8 cellular contexts compared by ENCODE assay signal in the genomic region with DNA sequence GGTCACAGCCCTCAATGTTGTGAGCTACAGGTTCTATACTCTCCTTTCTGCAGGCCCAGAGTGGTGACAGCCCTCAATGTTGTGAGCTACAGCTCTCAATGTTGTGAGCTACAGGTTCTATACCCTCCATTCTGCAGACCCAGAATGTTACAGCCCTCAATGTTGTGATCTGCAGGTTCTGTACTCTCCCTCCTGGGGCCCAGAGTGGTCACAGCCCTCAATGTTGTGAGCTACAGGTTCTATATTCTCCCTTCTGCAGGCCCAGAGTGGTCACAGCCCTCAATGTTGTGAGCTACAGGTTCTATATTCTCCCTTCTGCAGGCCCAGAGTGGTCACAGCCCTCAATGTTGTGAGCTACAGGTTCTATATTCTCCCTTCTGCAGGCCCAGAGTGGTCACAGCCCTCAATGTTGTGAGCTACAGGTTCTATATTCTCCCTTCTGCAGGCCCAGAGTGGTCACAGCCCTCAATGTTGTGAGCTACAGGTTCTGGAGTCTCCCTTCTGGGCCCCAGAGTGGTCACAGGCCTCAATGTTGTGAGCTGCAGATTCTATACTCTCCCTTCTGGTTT. TPM values are rescaled to one million over a fixed set of nuclear protein-coding genes. Genes with fewer than 3 reads are reported as not detected.
A peak's percentile ranks its signal among the peaks of the same experiment; 100 is the strongest.
DNase-seq lines count a peak whose midpoint lies in the region; ATAC-seq and TF ChIP-seq lines count a peak whose summit lies in the region.
"Not testable (repeated sequence)": the region's sequence is repeated elsewhere in the genome, so short reads cannot be mapped to it uniquely, and the experiment has no call there.

No MANE protein-coding gene starts in this region.

- H3K9ac ChIP-seq in OCI-LY3 (ENCODE audit: low read length), result peak overlapping the region; percentile 56; the same call in 1 of the 2 replicates

- POLR2A ChIA-PET in CD8-positive, alpha-beta memory T cell (lab: Charles Lee), result interaction anchor here (0.6 to 1.4 kb wide), 3 partner anchors 10 to 27 kb away, joined by 4 to 9 read pairs (median 4); a partner anchor contains a TSS
- POLR2A ChIA-PET in HEK293 (lab: Yijun Ruan, JAX), result not testable (repeated sequence)
- POLR2A ChIA-PET in activated CD4-positive, alpha-beta T cell treated with anti-CD3 and anti-CD28 coated beads, Interleukin-2, amount 10 ng/mL, durations not matched to agents 7 days and 5 days (lab: Charles Lee), result interaction anchor here (0.7 kb wide), 1 partner anchor 141 kb away, joined by 8 read pairs; no protein-coding TSS in a partner anchor
- POLR2A ChIA-PET in naive thymus-derived CD8-positive, alpha-beta T cell (lab: Charles Lee), result interaction anchor here (0.8 to 2.3 kb wide), 2 partner anchors 11 to 22 kb away, joined by 3 to 9 read pairs; a partner anchor contains a TSS

- not testable (repeated sequence) for H2AFZ ChIP-seq in OCI-LY3 (ENCODE audit: low read depth, low read length)

- H3K4me1 ChIP-seq in CD8-positive, alpha-beta memory T cell (ENCODE audit: insufficient read depth, low read length), result peaks cover 88% of the 10 kb centered on the region
- H3K4me1 ChIP-seq in HEK293 (ENCODE audit: control insufficient read depth, insufficient read depth, low read length), result not testable (repeated sequence)
- H3K4me1 ChIP-seq in OCI-LY3 (ENCODE audit: low read length) (peaks cover 43% of the 10 kb centered on the region), thymus (ENCODE audit: control insufficient read depth, insufficient read depth, low read length) (peaks cover 30% of the 10 kb centered on the region)

- H3K27ac Mint-ChIP-seq in CD8-positive, alpha-beta memory T cell, result peak overlapping the region; percentile 71 to 97 (median 86)
- H3K27ac Mint-ChIP-seq in activated CD4-positive, alpha-beta T cell treated with anti-CD3 and anti-CD28 coated beads, Interleukin-2, amount 10 ng/mL, durations not matched to agents 7 days and 5 days, result peak overlapping the region; percentile 75
- peak overlapping the region; percentile 96 for H3K27ac Mint-ChIP-seq in activated T-helper 17 cell treated with anti-CD3 and anti-CD28 coated beads, Interleukin-2, amount 50 U/mL, for 72 hours
- H3K27ac Mint-ChIP-seq in central memory CD8-positive, alpha-beta T cell (ENCODE audit: low read depth), result peak overlapping the region; percentile 93
- H3K27ac Mint-ChIP-seq in naive thymus-derived CD8-positive, alpha-beta T cell, result peak overlapping the region; percentile 82 to 98 (median 90)

- not testable (repeated sequence) for H4K20me1 ChIP-seq in OCI-LY3 (ENCODE audit: insufficient read depth, low read length)

- not testable (repeated sequence) for H3K36me3 ChIP-seq in CD8-positive, alpha-beta memory T cell (ENCODE audit: insufficient read depth, low read length)
- H3K36me3 ChIP-seq in HEK293 (ENCODE audit: control insufficient read depth in 2 of 2, insufficient read depth in 1 of 2, low read length in 2 of 2), result peaks cover 6 to 21% of the 10 kb centered on the region in 2 experiments
- peaks cover 23% of the 10 kb centered on the region for H3K36me3 ChIP-seq in OCI-LY3 (replicated peaks; ENCODE audit: low read depth, low read length)
- H3K36me3 ChIP-seq in thymus (ENCODE audit: control insufficient read depth, insufficient read depth), result peaks cover 24% of the 10 kb centered on the region

- H3K79me2 ChIP-seq in OCI-LY3 (ENCODE audit: low read length), result peaks cover 64% of the 10 kb centered on the region

- CTCF ChIA-PET in CD8-positive, alpha-beta memory T cell (lab: Charles Lee), result interaction anchor here (1.4 kb wide), 1 partner anchor 85 kb away, joined by 4 read pairs; a partner anchor contains a TSS
- CTCF ChIA-PET in HEK293 (lab: Yijun Ruan, JAX), result not testable (repeated sequence)
- CTCF ChIA-PET in activated CD4-positive, alpha-beta T cell treated with anti-CD3 and anti-CD28 coated beads, Interleukin-2, amount 10 ng/mL, durations not matched to agents 7 days and 5 days (lab: Charles Lee), result interaction anchor here (0.9 to 1.3 kb wide), 3 partner anchors 85 to 328 kb away, joined by 3 to 5 read pairs (median 3); a partner anchor contains a TSS

- H3K4me1 Mint-ChIP-seq in CD8-positive, alpha-beta memory T cell, result peaks cover 85 to 90% (median 88%) of the 10 kb centered on the region in 3 donors
- peaks cover 79% of the 10 kb centered on the region for H3K4me1 Mint-ChIP-seq in activated CD4-positive, alpha-beta T cell treated with anti-CD3 and anti-CD28 coated beads, Interleukin-2, amount 10 ng/mL, durations not matched to agents 7 days and 5 days
- H3K4me1 Mint-ChIP-seq in activated T-helper 17 cell treated with anti-CD3 and anti-CD28 coated beads, Interleukin-2, amount 50 U/mL, for 72 hours, result peaks cover 64% of the 10 kb centered on the region
- peaks cover 82% of the 10 kb centered on the region for H3K4me1 Mint-ChIP-seq in central memory CD8-positive, alpha-beta T cell
- peaks cover 50 to 92% (median 84%) of the 10 kb centered on the region in 4 donors for H3K4me1 Mint-ChIP-seq in naive thymus-derived CD8-positive, alpha-beta T cell

- H3K36me3 Mint-ChIP-seq in CD8-positive, alpha-beta memory T cell, result peaks cover 0 to 38% (median 8%) of the 10 kb centered on the region in 3 donors
- peaks cover 64% of the 10 kb centered on the region for H3K36me3 Mint-ChIP-seq in activated CD4-positive, alpha-beta T cell treated with anti-CD3 and anti-CD28 coated beads, Interleukin-2, amount 10 ng/mL, durations not matched to agents 7 days and 5 days (ENCODE audit: low read depth)
- peaks cover 48% of the 10 kb centered on the region for H3K36me3 Mint-ChIP-seq in activated T-helper 17 cell treated with anti-CD3 and anti-CD28 coated beads, Interleukin-2, amount 50 U/mL, for 72 hours (ENCODE audit: low read depth)
- H3K36me3 Mint-ChIP-seq in central memory CD8-positive, alpha-beta T cell (ENCODE audit: insufficient read depth), result peaks cover 19% of the 10 kb centered on the region
- peaks cover under 1 to 38% (median 16%) of the 10 kb centered on the region in 3 donors for H3K36me3 Mint-ChIP-seq in naive thymus-derived CD8-positive, alpha-beta T cell

- not testable (repeated sequence) for H3K9me3 ChIP-seq in CD8-positive, alpha-beta memory T cell (ENCODE audit: low read length); HEK293 (ENCODE audit: control insufficient read depth, insufficient read depth, low read depth, low read length); OCI-LY3 (ENCODE audit: insufficient read depth, low read length); thymus (ENCODE audit: control insufficient read depth)

- not testable (repeated sequence) for DNase-seq in CD8-positive, alpha-beta memory T cell; activated CD4-positive, alpha-beta T cell treated with anti-CD3 and anti-CD28 coated beads, Interleukin-2, amount 10 ng/mL, durations not matched to agents 7 days and 5 days; central memory CD8-positive, alpha-beta T cell (ENCODE audit: low spot score in 2 of 2); naive thymus-derived CD8-positive, alpha-beta T cell

- H3K9me3 Mint-ChIP-seq in CD8-positive, alpha-beta memory T cell; activated CD4-positive, alpha-beta T cell treated with anti-CD3 and anti-CD28 coated beads, Interleukin-2, amount 10 ng/mL, durations not matched to agents 7 days and 5 days; activated T-helper 17 cell treated with anti-CD3 and anti-CD28 coated beads, Interleukin-2, amount 50 U/mL, for 72 hours; central memory CD8-positive, alpha-beta T cell; naive thymus-derived CD8-positive, alpha-beta T cell: not testable (repeated sequence)

- H3K27ac ChIP-seq in CD8-positive, alpha-beta memory T cell (ENCODE audit: low read depth, low read length); HEK293 (ENCODE audit: extremely low read depth, low read depth, low read length): not testable (repeated sequence)
- peak overlapping the region; percentile 95 for H3K27ac ChIP-seq in OCI-LY3 (ENCODE audit: low read length)
- peak overlapping the region; percentile 34 for H3K27ac ChIP-seq in thymus (ENCODE audit: low read depth)

- ATAC-seq in activated T-helper 17 cell treated with anti-CD3 and anti-CD28 coated beads, Interleukin-2, amount 50 U/mL, for 72 hours (replicated peaks); central memory CD8-positive, alpha-beta T cell (replicated peaks; ENCODE audit: extremely low read depth, poor library complexity, severe bottlenecking); naive thymus-derived CD8-positive, alpha-beta T cell: not testable (repeated sequence)

- peak overlapping the region; percentile 65 to 84 (median 66) for H3K4me3 Mint-ChIP-seq in CD8-positive, alpha-beta memory T cell
- peak overlapping the region; percentile 32 for H3K4me3 Mint-ChIP-seq in activated CD4-positive, alpha-beta T cell treated with anti-CD3 and anti-CD28 coated beads, Interleukin-2, amount 10 ng/mL, durations not matched to agents 7 days and 5 days
- H3K4me3 Mint-ChIP-seq in activated T-helper 17 cell treated with anti-CD3 and anti-CD28 coated beads, Interleukin-2, amount 50 U/mL, for 72 hours, result peak overlapping the region; percentile 78
- peak overlapping the region; percentile 62 for H3K4me3 Mint-ChIP-seq in central memory CD8-positive, alpha-beta T cell
- H3K4me3 Mint-ChIP-seq in naive thymus-derived CD8-positive, alpha-beta T cell, result peak overlapping the region in 9 of 10 donors; percentile 25 to 84 (median 64)

- H3K4me2 ChIP-seq in OCI-LY3 (ENCODE audit: low read length), result peak overlapping the region; percentile 84

- H3K27me3 Mint-ChIP-seq in CD8-positive, alpha-beta memory T cell; activated CD4-positive, alpha-beta T cell treated with anti-CD3 and anti-CD28 coated beads, Interleukin-2, amount 10 ng/mL, durations not matched to agents 7 days and 5 days; activated T-helper 17 cell treated with anti-CD3 and anti-CD28 coated beads, Interleukin-2, amount 50 U/mL, for 72 hours; central memory CD8-positive, alpha-beta T cell; naive thymus-derived CD8-positive, alpha-beta T cell: not testable (repeated sequence)

- not testable (repeated sequence) for H3K27me3 ChIP-seq in CD8-positive, alpha-beta memory T cell (ENCODE audit: insufficient read depth, low read length, poor library complexity, severe bottlenecking); OCI-LY3 (ENCODE audit: low read depth, low read length); thymus (ENCODE audit: control insufficient read depth, insufficient read depth)

- not testable (repeated sequence) for TF ChIP-seq CTCF in HEK293 (tag by site-specific recombination; IDR thresholded peaks at IDR 0.05); OCI-LY3 (IDR thresholded peaks at IDR 0.05; ENCODE audit: low read depth, low read length)

- peak overlapping the region; percentile 21 for H3K4me3 ChIP-seq in CD8-positive, alpha-beta memory T cell (ENCODE audit: low read length)
- H3K4me3 ChIP-seq in HEK293 (ENCODE audit: low read depth, low read length); thymus (ENCODE audit: low read length): not testable (repeated sequence)
- peak overlapping the region; percentile 61; the same call in 1 of the 2 replicates for H3K4me3 ChIP-seq in OCI-LY3 (ENCODE audit: low read length)

RNA-seq across cellular contexts. Expression of a gene that starts 9.9 kb away (rescaled TPM):
- total RNA-seq in CD8-positive, alpha-beta memory T cell, result 10 to 100 TPM; 23.4 to 26.4 TPM
- 85.3 TPM for polyA plus RNA-seq in CD8-positive, alpha-beta memory T cell
- 10 to 100 TPM; 55.5 to 64.4 TPM for total RNA-seq in activated CD4-positive, alpha-beta T cell treated with anti-CD3 and anti-CD28 coated beads, Interleukin-2, amount 10 ng/mL, durations not matched to agents 7 days and 5 days
- 10 to 100 TPM; 34.6 to 35.4 TPM for total RNA-seq in activated T-helper 17 cell treated with anti-CD3 and anti-CD28 coated beads, Interleukin-2, amount 50 U/mL, for 72 hours
- 10 to 100 TPM; 59.7 to 66.4 TPM for total RNA-seq in naive thymus-derived CD8-positive, alpha-beta T cell
- polyA plus RNA-seq in naive thymus-derived CD8-positive, alpha-beta T cell, result 10 to 100 TPM; 53.9 to 72.9 (median 63.3) TPM
- 36.9 TPM for polyA plus RNA-seq in thymus

RNA-seq across cellular contexts. Expression of a gene that starts 26.5 kb away (rescaled TPM):
- 10 to 100 TPM; 23.4 to 25.3 TPM for total RNA-seq in CD8-positive, alpha-beta memory T cell
- 51.4 TPM for polyA plus RNA-seq in CD8-positive, alpha-beta memory T cell
- total RNA-seq in activated CD4-positive, alpha-beta T cell treated with anti-CD3 and anti-CD28 coated beads, Interleukin-2, amount 10 ng/mL, durations not matched to agents 7 days and 5 days, result 10 to 100 TPM; 41.0 to 42.9 TPM
- total RNA-seq in activated T-helper 17 cell treated with anti-CD3 and anti-CD28 coated beads, Interleukin-2, amount 50 U/mL, for 72 hours, result 10 to 100 TPM; 30.1 to 46.7 TPM
- total RNA-seq in naive thymus-derived CD8-positive, alpha-beta T cell, result 10 to 100 TPM; 29.4 to 33.2 TPM
- polyA plus RNA-seq in naive thymus-derived CD8-positive, alpha-beta T cell, result 10 to 100 TPM; 44.6 to 50.6 (median 50.5) TPM
- 42.9 TPM for polyA plus RNA-seq in thymus
